Comparison of ENCODE assay signal across 24 cellular contexts in the genomic region with DNA sequence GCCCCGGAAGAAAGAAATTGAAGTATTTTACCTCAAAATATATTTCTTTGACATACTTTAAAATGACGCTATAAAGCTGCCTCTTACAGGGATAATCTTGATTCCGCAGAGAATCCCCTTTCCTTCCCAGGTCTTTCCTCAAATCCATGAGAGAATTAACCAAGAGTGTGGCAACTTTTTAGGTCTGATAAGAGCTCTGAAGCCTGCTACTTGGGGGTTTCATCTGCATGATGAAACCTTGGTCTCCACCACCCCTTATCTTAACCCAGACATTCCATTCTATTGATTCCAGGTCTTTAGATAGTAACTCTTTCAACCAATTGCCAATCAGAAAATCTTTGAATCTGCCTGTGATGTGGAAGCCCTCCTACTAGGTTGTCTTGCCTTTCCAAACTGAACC.
"Had no signal": no experiment of that assay in that cellular context is flagged by ENCODE, and none has a peak within 500 bp of the region (broad histone marks: within the 10 kb centered on the region; RNA-seq: fewer than 3 reads in every experiment).

No MANE protein-coding gene starts in this region.

- H3K36me3 ChIP-seq: SJCRH30 had no signal

- H3K9me3 ChIP-seq: SJCRH30 had no signal

- H3K27ac ChIP-seq: SJCRH30 had no signal

- H3K4me3 ChIP-seq: SJCRH30 had no signal

- DNase-seq: Karpas-422, KG1, MV-4-11, NCI-H1048, NCI-H1105 treated with DMSO at 0.1 percent for 48 hours, NCI-H1417 treated with DMSO at 0.1 percent for 48 hours, NCI-H146, NCI-H1694 treated with DMSO at 0.1 percent for 48 hours, NCI-H1930, NCI-H2081, NCI-H2107, NCI-H2227 treated with DMSO at 0.1 percent for 48 hours, NCI-H446, NCI-H510A, NCI-H524 treated with DMSO at 0.1 percent for 48 hours, NCI-H69, NCI-H774, PC-3, SHP77 treated with DMSO at 0.1 percent for 48 hours, SJCRH30, T-helper 1 cell had no signal

- ATAC-seq: Panc1, PC-3, Right ventricle myocardium inferior, SK-N-SH treated with all-trans-retinoic acid at 6 μM for 48 hours had no signal

- H3K4me1 ChIP-seq: SJCRH30 had no signal
